8 cellular contexts compared by ENCODE assay signal in the genomic region with DNA sequence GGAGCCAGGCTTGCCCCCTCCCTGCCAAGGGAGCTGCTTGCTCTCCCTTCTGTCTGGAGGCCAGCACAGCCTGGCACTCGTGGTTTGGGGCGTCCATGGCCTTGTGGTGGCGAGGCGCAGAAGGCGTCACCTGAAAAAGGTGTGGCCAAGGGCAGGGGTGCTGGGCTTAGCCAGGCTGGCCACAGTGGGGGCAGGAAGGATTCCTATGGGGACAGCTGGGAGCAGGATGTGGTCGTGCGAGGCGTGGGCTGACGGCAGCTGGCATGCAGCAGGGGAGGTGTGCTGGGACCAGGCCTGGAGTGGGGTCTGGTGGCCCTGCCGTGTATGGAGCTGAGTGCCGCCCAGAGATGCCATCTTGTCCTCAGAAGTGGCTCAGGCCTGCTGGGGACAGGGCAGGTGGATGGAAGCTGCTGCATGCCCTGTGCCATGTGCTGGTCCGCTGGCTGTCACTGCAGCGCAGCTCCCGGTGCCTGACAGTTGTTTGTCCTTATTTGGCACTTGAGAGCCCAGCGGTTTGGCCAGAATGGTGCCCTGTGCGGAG. TPM values are rescaled to one million over a fixed set of nuclear protein-coding genes. Genes with fewer than 3 reads are reported as not detected.
DNase-seq lines count a peak whose midpoint lies in the region; ATAC-seq and TF ChIP-seq lines count a peak whose summit lies in the region.

No MANE protein-coding gene starts in this region.

- ATAC-seq in GM18520 (IDR thresholded peaks at IDR 0.05; ENCODE audit: unreplicated experiment) = no peak
- ATAC-seq in GM19351 (IDR thresholded peaks at IDR 0.05; ENCODE audit: unreplicated experiment) = no peak

- H3K9me3 ChIP-seq in transverse colon = no peaks in the 10 kb centered on the region

- POLR2A ChIA-PET in activated CD4-positive, alpha-beta memory T cell treated with anti-CD3 and anti-CD28 coated beads for 36 hours (lab: Charles Lee) = interaction anchor here (1.2 to 3.6 kb wide), 6 partner anchors 9 to 36 kb away, joined by 3 to 42 read pairs (median 7); no protein-coding TSS in a partner anchor

- TF ChIP-seq EP300 in transverse colon (IDR thresholded peaks at IDR 0.05; ENCODE audit: low read depth) = no peak

- in situ Hi-C loops in transverse colon (cut with MboI; ENCODE audit: low pct_ligation_motif_present in 1 of 4, low pct_unique_long_range_greater_than_20kb in 1 of 4, low sequenced_read_pairs in 3 of 4) = no loop called here

- H3K27ac Mint-ChIP-seq in activated CD4-positive, alpha-beta memory T cell treated with anti-CD3 and anti-CD28 coated beads for 36 hours = peak overlapping the region; percentile 92
- peak overlapping the region; percentile 98 to 100 (median 99) for H3K27ac Mint-ChIP-seq in immature natural killer cell

- 70% methylated on average over 13 of the region's 16 CpGs; no CpG with 5 or more reads in 1 of the 2 donors for WGBS in transverse colon (ENCODE audit: low coverage in 1 of 2), 2 donors

- H3K4me1 ChIP-seq in transverse colon = peaks cover 52 to 91% (median 58%) of the 10 kb centered on the region in 4 donors

- no peaks in the 10 kb centered on the region for H3K27me3 ChIP-seq in transverse colon

- DNase-seq in activated effector memory CD4-positive, alpha-beta T cell treated with anti-CD3 and anti-CD28 coated beads, Interleukin-2, amount 50 U/mL, for 16 hours = peak; percentile 73
- DNase-seq in activated effector memory CD4-positive, alpha-beta T cell treated with Interleukin-2 at 50 U/mL for 16 hours = no peak
- peak; percentile 48 for DNase-seq in activated CD4-positive, alpha-beta memory T cell treated with anti-CD3 and anti-CD28 coated beads for 36 hours
- DNase-seq in immature natural killer cell = peak; percentile 72 to 75 (median 73)
- no peak for DNase-seq in transverse colon
- no peak for DNase-seq in islet precursor cell

- intact Hi-C loops in activated CD4-positive, alpha-beta memory T cell treated with anti-CD3 and anti-CD28 coated beads for 36 hours (cut with micrococcal nuclease) = loop anchor here (1.0 to 10.0 kb wide), 3 partner anchors 10 to 661 kb away; a partner anchor contains a TSS
- intact Hi-C loops in transverse colon (cut with DNase I; ENCODE audit: low total_unique reads) = no loop called here

- no peaks in the 10 kb centered on the region for H3K27me3 Mint-ChIP-seq in activated CD4-positive, alpha-beta memory T cell treated with anti-CD3 and anti-CD28 coated beads for 36 hours
- peaks cover 21 to 55% (median 30%) of the 10 kb centered on the region in 3 donors for H3K27me3 Mint-ChIP-seq in immature natural killer cell (ENCODE audit: low read depth in 3 of 3)

- TF ChIP-seq POLR2A in transverse colon (IDR thresholded peaks at IDR 0.05) = no peak

- peaks cover 14% of the 10 kb centered on the region for H3K36me3 Mint-ChIP-seq in activated CD4-positive, alpha-beta memory T cell treated with anti-CD3 and anti-CD28 coated beads for 36 hours
- peaks cover 4 to 5% (median 5%) of the 10 kb centered on the region in 3 donors for H3K36me3 Mint-ChIP-seq in immature natural killer cell

- no peak for TF ChIP-seq CTCF in transverse colon (IDR thresholded peaks at IDR 0.05)

- H3K4me3 Mint-ChIP-seq in activated CD4-positive, alpha-beta memory T cell treated with anti-CD3 and anti-CD28 coated beads for 36 hours = peak overlapping the region; percentile 43
- H3K4me3 Mint-ChIP-seq in immature natural killer cell = peak overlapping the region; percentile 81 to 91 (median 87)

- H3K36me3 ChIP-seq in transverse colon = no peaks in the 10 kb centered on the region

- no peak overlapping the region for H3K4me3 ChIP-seq in transverse colon

- H3K9me3 Mint-ChIP-seq in activated CD4-positive, alpha-beta memory T cell treated with anti-CD3 and anti-CD28 coated beads for 36 hours = no peaks in the 10 kb centered on the region
- H3K9me3 Mint-ChIP-seq in immature natural killer cell = no peaks in the 10 kb centered on the region

- peak overlapping the region; percentile 76 to 85 (median 80) for H3K27ac ChIP-seq in transverse colon

- H3K4me1 Mint-ChIP-seq in activated CD4-positive, alpha-beta memory T cell treated with anti-CD3 and anti-CD28 coated beads for 36 hours (ENCODE audit: low read depth) = peaks cover 90% of the 10 kb centered on the region
- peaks cover 96 to 99% of the 10 kb centered on the region in 2 donors for H3K4me1 Mint-ChIP-seq in immature natural killer cell

- CTCF ChIA-PET in activated CD4-positive, alpha-beta memory T cell treated with anti-CD3 and anti-CD28 coated beads for 36 hours (lab: Charles Lee) = interaction anchor here (2.5 to 28.6 kb wide), 3 partner anchors 9 to 31 kb away, joined by 32 to 1161 read pairs (median 46); a partner anchor contains a TSS

RNA-seq across cellular contexts. Expression of a gene that starts 30.0 kb away (rescaled TPM):
- 10 to 100 TPM; 32.6 to 34.2 TPM for total RNA-seq in activated CD4-positive, alpha-beta memory T cell treated with anti-CD3 and anti-CD28 coated beads for 36 hours
- 10 to 100 TPM in 1 of 3 donors, 1 to 10 TPM in 1, under 1 TPM in 1; 0.08 to 13.5 (median 5.3) TPM for polyA plus RNA-seq in immature natural killer cell
- total RNA-seq in transverse colon = 10 to 100 TPM; 22.3 to 99.1 (median 43.6) TPM

Comparison
In these comparisons a context has a peak if more than half of its experiments do, and no peak if none do; other contexts are left out.
1. DNase-seq: peak in activated effector memory CD4-positive, alpha-beta T cell treated with anti-CD3 and anti-CD28 coated beads, Interleukin-2, amount 50 U/mL, for 16 hours (single experiment), activated CD4-positive, alpha-beta memory T cell treated with anti-CD3 and anti-CD28 coated beads for 36 hours (single experiment) and immature natural killer cell (3 of 3); none in activated effector memory CD4-positive, alpha-beta T cell treated with Interleukin-2 at 50 U/mL for 16 hours (single experiment), transverse colon (single experiment) and islet precursor cell (single experiment).